ENCODE assay signal across 17 cellular contexts in the genomic region with DNA sequence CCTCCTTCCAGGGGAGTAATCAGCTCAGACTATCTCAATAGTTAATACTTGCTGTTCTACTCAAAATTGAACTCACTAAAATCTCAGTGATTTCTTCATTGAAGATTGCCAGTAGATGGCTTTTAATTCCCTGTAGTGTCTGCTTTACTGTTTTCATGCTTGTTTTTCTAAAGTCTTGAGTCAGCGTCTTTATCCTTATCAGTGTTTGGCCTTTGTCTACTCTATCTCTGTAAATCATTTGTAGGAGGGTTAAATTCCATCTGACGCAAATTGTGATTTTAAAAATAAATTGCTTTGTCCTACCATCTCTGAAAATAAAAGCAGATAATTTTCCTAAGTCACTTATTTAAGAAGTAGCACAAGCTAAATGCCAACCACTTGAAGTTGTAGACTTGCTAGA. TPM values are rescaled to one million over a fixed set of nuclear protein-coding genes. Genes with fewer than 3 reads are reported as not detected.
DNase-seq lines count a peak whose midpoint lies in the region; ATAC-seq, FAIRE-seq and TF ChIP-seq lines count a peak whose summit lies in the region.
"Had no signal": no experiment of that assay in that cellular context is flagged by ENCODE, and none has a peak within 500 bp of the region (broad histone marks: within the 10 kb centered on the region; RNA-seq: fewer than 3 reads in every experiment).

No MANE protein-coding gene starts in this region.

- H3K36me3 Mint-ChIP-seq in GM23338 (ENCODE audit: low read depth) = no peaks in the 10 kb centered on the region

- 8% methylated on average over 2 of the region's 2 CpGs for WGBS in K562 (ENCODE audit: insufficient coverage, low coverage, missing lambda C conversion rate)
- 24% methylated on average over 2 of the region's 2 CpGs for WGBS in HepG2 (ENCODE audit: low lambda C conversion rate)

- no peaks in the 10 kb centered on the region for H3K9me3 Mint-ChIP-seq in GM23338

- no peaks in the 10 kb centered on the region for H3K36me3 ChIP-seq in GM23338 (ENCODE audit: insufficient read depth)
- H3K36me3 ChIP-seq in K562 (ENCODE audit: control insufficient read depth, insufficient read depth, low read length) = no peaks in the 10 kb centered on the region
- H3K36me3 ChIP-seq in HepG2 (replicated peaks in 1 of 2; ENCODE audit: control insufficient read depth in 1 of 2, insufficient read depth in 2 of 2, low read length in 2 of 2) = no peaks in the 10 kb centered on the region
- no peaks in the 10 kb centered on the region for H3K36me3 ChIP-seq in parathyroid adenoma (ENCODE audit: control insufficient read depth, insufficient read depth, low read length)
- H3K36me3 ChIP-seq in vagina = no peaks in the 10 kb centered on the region
- H3K36me3 ChIP-seq: MG63 had no signal

- no peak for TF ChIP-seq CTCF in GM23338 (conservative IDR thresholded peaks at IDR 0.05; ENCODE audit: low read depth in 2 of 2)
- TF ChIP-seq CTCF in K562 (IDR thresholded peaks at IDR 0.05 in 2 of 3, conservative IDR thresholded peaks at IDR 0.05 in 1 of 3; ENCODE audit: insufficient read depth in 2 of 3, low read depth in 1 of 3, low read length in 3 of 3) = no peak
- no peak for TF ChIP-seq CTCF in HepG2 (CRISPR knock-in tag; IDR thresholded peaks at IDR 0.05)
- no peak for TF ChIP-seq CTCF in parathyroid adenoma (IDR thresholded peaks at IDR 0.05)
- TF ChIP-seq CTCF in vagina (IDR thresholded peaks at IDR 0.05) = no peak
- no peak for TF ChIP-seq CTCF in GM20000 (IDR thresholded peaks at IDR 0.05; ENCODE audit: extremely low read depth, missing control alignments)

- no peak overlapping the region for H3K4me3 Mint-ChIP-seq in GM23338

- H3F3A ChIP-seq in GM23338 (replicated peaks; ENCODE audit: low read depth) = no peaks in the 10 kb centered on the region

- H3K9ac ChIP-seq in K562 (ENCODE audit: insufficient read depth in 1 of 2, low read depth in 2 of 2, low read length in 2 of 2) = no peak overlapping the region
- H3K9ac ChIP-seq in HepG2 (ENCODE audit: insufficient read depth, low read depth, low read length) = no peak overlapping the region
- no peak overlapping the region for H3K9ac ChIP-seq in parathyroid adenoma

- peak overlapping the region; percentile 7 for H3K27ac Mint-ChIP-seq in GM23338

- TF ChIP-seq EP300 in K562 (IDR thresholded peaks at IDR 0.05; ENCODE audit: low read length) = no peak
- no peak for TF ChIP-seq EP300 in HepG2 (IDR thresholded peaks at IDR 0.05; ENCODE audit: low read depth in 2 of 2, low read length in 2 of 2)
- no peak for TF ChIP-seq EP300 in HepG2 (CRISPR knock-in tag; IDR thresholded peaks at IDR 0.05; ENCODE audit: borderline replicate concordance)

- H3K4me3 ChIP-seq in GM23338 = no peak overlapping the region
- no peak overlapping the region for H3K4me3 ChIP-seq in K562
- no peak overlapping the region for H3K4me3 ChIP-seq in HepG2 (replicated peaks in 1 of 3; ENCODE audit: insufficient read depth in 1 of 3, low read depth in 2 of 3, low read length in 3 of 3)
- H3K4me3 ChIP-seq in parathyroid adenoma (ENCODE audit: low read depth, low read length) = peak overlapping the region; percentile 43
- no peak overlapping the region for H3K4me3 ChIP-seq in vagina
- H3K4me3 ChIP-seq: MG63, SK-N-MC had no signal

- H3K79me2 ChIP-seq in GM23338 (replicated peaks; ENCODE audit: insufficient read depth) = 0 out of 2 replicates have a peak, but pooled peaks cover 2% of the 10 kb centered on the region
- no peaks in the 10 kb centered on the region for H3K79me2 ChIP-seq in K562 (ENCODE audit: control insufficient read depth, insufficient read depth, low read length)
- H3K79me2 ChIP-seq in HepG2 (ENCODE audit: insufficient read depth, low read length) = peaks cover 9% of the 10 kb centered on the region
- H3K79me2 ChIP-seq in parathyroid adenoma = peaks cover 43% of the 10 kb centered on the region

- no peaks in the 10 kb centered on the region for H3K4me1 Mint-ChIP-seq in GM23338

- intact Hi-C loops in K562 (cut with micrococcal nuclease) = no loop called here
- intact Hi-C loops in HepG2 (cut with micrococcal nuclease; ENCODE audit: unreplicated experiment) = no loop called here
- intact Hi-C loops in vagina (cut with DNase I) = no loop called here

- CTCF ChIA-PET in K562 (lab: Yijun Ruan, JAX; ENCODE audit: low intra/inter-chr PET ratio) = no interaction called here
- CTCF ChIA-PET in HepG2 (lab: Yijun Ruan, JAX; ENCODE audit: low intra/inter-chr PET ratio, low total read pairs) = no interaction called here

- in situ Hi-C loops in K562 (cut with MboI) (no loop called here), HepG2 (cut with HindIII; ENCODE audit: extremely low pct_ligation_motif_present, low pct_unique_long_range_greater_than_20kb) (no loop called here)

- no peaks in the 10 kb centered on the region for H3K27me3 Mint-ChIP-seq in GM23338 (ENCODE audit: insufficient read depth, low read depth, poor library complexity)

- H3K9me3 ChIP-seq in K562 (replicated peaks; ENCODE audit: control insufficient read depth, insufficient read depth, low read depth, low read length) (no peaks in the 10 kb centered on the region), HepG2 (ENCODE audit: low read length) (no peaks in the 10 kb centered on the region), parathyroid adenoma (ENCODE audit: control insufficient read depth, low read length) (no peaks in the 10 kb centered on the region), vagina (no peaks in the 10 kb centered on the region)
- H3K9me3 ChIP-seq: MG63 had no signal

- FAIRE-seq in K562 (lab: Jason Lieb, UNC) (no peak), HepG2 (lab: Jason Lieb, UNC) (peak; percentile 55)

- BruUV-seq in K562 (replicated peaks; lab: Mats Ljungman, UMichigan) (no TSS peak), HepG2 (replicated peaks; lab: Mats Ljungman, UMichigan) (no TSS peak)

- H3K9me1 ChIP-seq in K562 (ENCODE audit: control insufficient read depth, insufficient read depth, low read length) = no peaks in the 10 kb centered on the region

- no peaks in the 10 kb centered on the region; the same call in 1 of the 2 replicates for H3K9me2 ChIP-seq in GM23338 (ENCODE audit: insufficient read depth)

- ATAC-seq in GM23338 (no peak), K562 (no peak), HepG2 (no peak), GM18870 (IDR thresholded peaks at IDR 0.05; ENCODE audit: unreplicated experiment) (no peak)
- ATAC-seq: HCT116, Right ventricle myocardium inferior had no signal

- POLR2A ChIA-PET in K562 (lab: Yijun Ruan, JAX) = interaction anchor here (1.4 kb wide), 1 partner anchor 12 kb away, joined by 5 read pairs; no protein-coding TSS in a partner anchor
- POLR2A ChIA-PET in HepG2 (lab: Yijun Ruan, JAX) = no interaction called here

- H3K27ac ChIP-seq in GM23338 (ENCODE audit: low read depth) (no peak overlapping the region), K562 (ENCODE audit: extremely low read depth, low read depth, low read length) (no peak overlapping the region), HepG2 (ENCODE audit: extremely low read length, insufficient read depth, low read length) (no peak overlapping the region), parathyroid adenoma (peak overlapping the region; percentile 70), vagina (no peak overlapping the region)
- H3K27ac ChIP-seq: C4-2B, SK-N-MC had no signal

- no peaks in the 10 kb centered on the region for H3K4me1 ChIP-seq in GM23338 (ENCODE audit: insufficient read depth)
- H3K4me1 ChIP-seq in K562 (replicated peaks in 1 of 2; ENCODE audit: control insufficient read depth in 2 of 2, insufficient read depth in 2 of 2, low read length in 2 of 2) = peaks cover 0 to 17% of the 10 kb centered on the region in 2 experiments; a peak in 3 of 5 replicates
- peaks cover 40% of the 10 kb centered on the region for H3K4me1 ChIP-seq in HepG2 (ENCODE audit: insufficient read depth, low read length)
- peaks cover 20% of the 10 kb centered on the region for H3K4me1 ChIP-seq in parathyroid adenoma
- peaks cover 11% of the 10 kb centered on the region for H3K4me1 ChIP-seq in vagina

- TF ChIP-seq RAD21 in K562 (CRISPR knock-in tag; conservative IDR thresholded peaks at IDR 0.05 in 1 of 2, IDR thresholded peaks at IDR 0.05 in 1 of 2) (no peak), HepG2 (CRISPR knock-in tag; IDR thresholded peaks at IDR 0.05) (no peak)

- DNase-seq in GM23338 (ENCODE audit: low spot score) = no peak
- DNase-seq in K562 (ENCODE audit: extremely low read depth in 1 of 4, low spot score in 3 of 4) = no peak
- DNase-seq in HepG2 (ENCODE audit: low spot score) = no peak
- no peak for DNase-seq in DMS53 (lab: John Stamatoyannopoulos, UW)
- no peak for DNase-seq in vagina (ENCODE audit: extremely low spot score in 2 of 2)
- no peak for DNase-seq in GM20000 (ENCODE audit: low spot score)
- DNase-seq: MG63, NCI-H1092, NCI-H146, NCI-H510A treated with DMSO at 0.1 percent for 48 hours, NCI-H82 had no signal

- H3K4me2 ChIP-seq in GM23338 (no peak overlapping the region), K562 (ENCODE audit: insufficient read depth, low read length) (no peak overlapping the region), HepG2 (ENCODE audit: low read depth, low read length) (0 out of 2 replicates have a peak overlapping the region, but pooled peaks have one; percentile 1), parathyroid adenoma (ENCODE audit: low read length) (peak overlapping the region; percentile 67)

- no peak for TF ChIP-seq POLR2A in K562 (conservative IDR thresholded peaks at IDR 0.05)
- TF ChIP-seq POLR2A in HepG2 (IDR thresholded peaks at IDR 0.05; ENCODE audit: insufficient read depth in 1 of 2, low read depth in 2 of 2, low read length in 2 of 2) = no peak
- TF ChIP-seq POLR2A in vagina (IDR thresholded peaks at IDR 0.05) = no peak

- H3K27me3 ChIP-seq in GM23338 (ENCODE audit: insufficient read depth) (no peaks in the 10 kb centered on the region), K562 (ENCODE audit: control insufficient read depth in 2 of 2, insufficient read depth in 2 of 2, low read length in 2 of 2) (no peaks in the 10 kb centered on the region), HepG2 (ENCODE audit: control insufficient read depth in 1 of 2, insufficient read depth in 2 of 2, low read length in 2 of 2) (no peaks in the 10 kb centered on the region), parathyroid adenoma (ENCODE audit: control insufficient read depth, insufficient read depth, low read length) (no peaks in the 10 kb centered on the region), vagina (no peaks in the 10 kb centered on the region)

- H2AFZ ChIP-seq in GM23338 (no peak overlapping the region), K562 (ENCODE audit: low read depth, low read length) (no peak overlapping the region), HepG2 (ENCODE audit: low read length) (no peak overlapping the region), parathyroid adenoma (no peak overlapping the region)

- H4K20me1 ChIP-seq in GM23338 (replicated peaks; ENCODE audit: insufficient read depth) (no peaks in the 10 kb centered on the region), K562 (replicated peaks; ENCODE audit: control insufficient read depth, insufficient read depth, low read length) (no peaks in the 10 kb centered on the region), HepG2 (ENCODE audit: insufficient read depth, low read length) (no peaks in the 10 kb centered on the region)

RNA-seq across cellular contexts. Expression of gene CNNM2, which starts 47.4 kb away (rescaled TPM):
- total RNA-seq in GM23338 (2014; rRNA removed; shearing (Covaris generic)) = 23.8 and 31.3 TPM in 2 replicates
- polyA plus RNA-seq in GM23338 (2016; fragmentation: Nextera tagmentation; extraction: Ambion mirVana) (4.5 and 5.2 TPM in 2 replicates), K562 (2011; rRNA removed) (1.3 and 1.7 TPM in 2 replicates), K562 (2014; fragmentation: Illumina TruSeq; extraction: Trizol) (2.1 and 2.7 TPM in 2 replicates), K562 (2014; fragmentation: Nextera tagmentation; extraction: Ambion mirVana) (under 1 TPM; 0.21 to 0.23 TPM), K562 (2014; rRNA removed) (0.93 and 2.2 TPM in 2 replicates), HepG2 (2011; rRNA removed) (7.1 and 9.2 TPM in 2 replicates)
- 12.8 and 21.8 TPM in 2 replicates for total RNA-seq in K562 (2011; cell fraction: chromatin; rRNA removed; ENCODE audit: low replicate concordance)
- 8.7 and 9.2 TPM in 2 replicates for total RNA-seq in K562 (2011; cell fraction: nucleolus; rRNA removed)
- total RNA-seq in K562 (2011; cell fraction: nucleoplasm; rRNA removed) = 8.9 and 12.8 TPM in 2 replicates
- total RNA-seq in K562 (2014; rRNA removed) (4.0 and 5.9 TPM in 2 replicates), K562 (2014; rRNA removed; fragmentation: Illumina TruSeq; extraction: Trizol) (1.2 and 1.4 TPM in 2 replicates), K562 (2015; rRNA removed; fragmentation: Illumina TruSeq; extraction: Trizol) (1.2 and 1.5 TPM in 2 replicates), K562 (2021) (5.0 and 5.7 TPM in 2 replicates), HepG2 (2016; rRNA removed; fragmentation: Illumina TruSeq; extraction: Trizol) (3.4 and 9.0 TPM in 2 replicates), vagina (9.6 TPM)
- 1.2 and 2.0 TPM in 2 replicates for polyA plus RNA-seq in K562 (2011; cell fraction: cytosol; rRNA removed)
- 2.6 and 5.1 TPM in 2 replicates for polyA plus RNA-seq in K562 (2011; cell fraction: nucleus; rRNA removed)
- polyA plus RNA-seq in K562 (2012) = 4.0 and 4.6 TPM in 2 replicates
- polyA minus RNA-seq in K562 (2011; rRNA and poly(A)+ RNA removed) = 2.2 and 2.8 TPM in 2 replicates
- polyA minus RNA-seq in K562 (2011; cell fraction: cytosol; rRNA and poly(A)+ RNA removed) = 1.9 and 2.9 TPM in 2 replicates
- polyA minus RNA-seq in K562 (2011; cell fraction: nucleus; rRNA and poly(A)+ RNA removed) = 2.6 and 4.9 TPM in 2 replicates
- total RNA-seq in HepG2 (2016; cell fraction: cytosol; rRNA removed; fragmentation: Illumina TruSeq; extraction: Trizol; ENCODE audit: low read depth) = 1.8 and 2.3 TPM in 2 replicates
- total RNA-seq in HepG2 (2016; cell fraction: insoluble cytoplasmic fraction; rRNA removed; fragmentation: Illumina TruSeq; extraction: Trizol) = 3.0 and 9.2 TPM in 2 replicates
- 4.6 and 5.3 TPM in 2 replicates for total RNA-seq in HepG2 (2016; cell fraction: membrane; rRNA removed; fragmentation: Illumina TruSeq; extraction: Trizol)
- 13.9 and 15.9 TPM in 2 replicates for total RNA-seq in HepG2 (2016; cell fraction: nucleus; rRNA removed; fragmentation: Illumina TruSeq; extraction: Trizol)
- polyA plus RNA-seq in HepG2 (2011; cell fraction: cytosol; rRNA removed) = 5.6 and 7.4 TPM in 2 replicates
- polyA plus RNA-seq in HepG2 (2011; cell fraction: nucleus; rRNA removed) = 13.5 and 15.9 TPM in 2 replicates
- 11.1 and 11.8 TPM in 2 replicates for polyA plus RNA-seq in HepG2 (2012)
- 1.2 TPM in 2 replicates for polyA plus RNA-seq in HepG2 (2016; cell fraction: cytosol; fragmentation: Illumina TruSeq; extraction: Trizol; ENCODE audit: low read depth)
- 4.0 and 4.9 TPM in 2 replicates for polyA plus RNA-seq in HepG2 (2016; cell fraction: insoluble cytoplasmic fraction; fragmentation: Illumina TruSeq; extraction: Trizol; ENCODE audit: low read depth)
- polyA plus RNA-seq in HepG2 (2016; cell fraction: membrane; fragmentation: Illumina TruSeq; extraction: Trizol; ENCODE audit: low read depth) = 2.7 and 2.8 TPM in 2 replicates
- polyA plus RNA-seq in HepG2 (2016; cell fraction: nucleus; fragmentation: Illumina TruSeq; extraction: Trizol; ENCODE audit: insufficient read depth, low read depth) = 12.3 and 12.4 TPM in 2 replicates
- 27.8 and 28.3 TPM in 2 replicates for polyA minus RNA-seq in HepG2 (2011; rRNA and poly(A)+ RNA removed; ENCODE audit: low replicate concordance)
- 8.1 and 9.1 TPM in 2 replicates for polyA minus RNA-seq in HepG2 (2011; cell fraction: cytosol; rRNA and poly(A)+ RNA removed)
- 17.9 and 20.6 TPM in 2 replicates for polyA minus RNA-seq in HepG2 (2011; cell fraction: nucleus; rRNA and poly(A)+ RNA removed)

Comparison
In these comparisons a context has a peak if more than half of its experiments do, and no peak if none do; other contexts are left out.
1. H3K4me2 ChIP-seq: peak in HepG2 (single experiment) and parathyroid adenoma (single experiment); none in GM23338 (single experiment) and K562 (single experiment).